Comparison of ENCODE assay signal across 12 cellular contexts in genomic region chr6:30749554-30750378, GRCh38. TPM values are rescaled to one million over a fixed set of nuclear protein-coding genes. Genes with fewer than 3 reads are reported as not detected.
DNase-seq lines count a peak whose midpoint lies in the region; ATAC-seq, FAIRE-seq and TF ChIP-seq lines count a peak whose summit lies in the region.
"Had no signal": no experiment of that assay in that cellular context is flagged by ENCODE, and none has a peak within 500 bp of the region (broad histone marks: within the 10 kb centered on the region; RNA-seq: fewer than 3 reads in every experiment).

No MANE protein-coding gene starts in this region.

- H3K9ac ChIP-seq in HCT116 (ENCODE audit: low read length), result peak overlapping the region; percentile 72

- intact Hi-C loops in HCT116 (cut with micrococcal nuclease), result loop anchor here (10.0 kb wide), 1 partner anchor 335 kb away; no protein-coding TSS in a partner anchor
- intact Hi-C loops in left colon (cut with DNase I, micrococcal nuclease), result loop anchor here in 1 of 2 donors (5.0 kb wide), 1 partner anchor 73 kb away; no protein-coding TSS in a partner anchor

- CTCF ChIA-PET in HCT116 (lab: Charles Lee), result no interaction called here

- H3K9me2 ChIP-seq in HCT116 (ENCODE audit: insufficient read depth), result no peaks in the 10 kb centered on the region

- POLR2A ChIA-PET in HCT116 (lab: Charles Lee), result interaction anchor here (0.7 to 16.4 kb wide), 7 partner anchors 9 to 365 kb away, joined by 3 to 680 read pairs (median 7); partner anchors contain the start of gene PSORS1C1

- TF ChIP-seq POLR2A in HCT116 (IDR thresholded peaks at IDR 0.05; ENCODE audit: borderline replicate concordance, extremely low read depth, insufficient read depth, insufficient read length), result no peak
- no peak for TF ChIP-seq POLR2A in upper lobe of left lung (IDR thresholded peaks at IDR 0.05)

- peak overlapping the region; percentile 72 for H3K4me2 ChIP-seq in HCT116 (ENCODE audit: low read length)

- no peak for TF ChIP-seq RAD21 in HCT116 (IDR thresholded peaks at IDR 0.05; ENCODE audit: low read depth)

- H3K36me3 ChIP-seq in HCT116 (ENCODE audit: control insufficient read depth in 1 of 2, insufficient read depth in 2 of 2, low read length in 2 of 2) (no peaks in the 10 kb centered on the region), small intestine (ENCODE audit: control insufficient read depth in 2 of 2, insufficient read depth in 2 of 2, low read length in 2 of 2) (no peaks in the 10 kb centered on the region), upper lobe of left lung (no peaks in the 10 kb centered on the region)
- H3K36me3 ChIP-seq: adrenal gland had no signal

- no peak for TF ChIP-seq EP300 in upper lobe of left lung (IDR thresholded peaks at IDR 0.05)

- H3K27ac ChIP-seq in HCT116 (ENCODE audit: low read depth, low read length) (peak overlapping the region; percentile 96), adipose tissue (ENCODE audit: low read depth, low read length) (peak overlapping the region; percentile 52), small intestine (ENCODE audit: low read depth in 1 of 2, low read length in 1 of 2) (peak overlapping the region; percentile 56 to 92), upper lobe of left lung (peak overlapping the region in 2 of 4 donors; percentile 2 to 48)
- H3K27ac ChIP-seq: SK-N-MC had no signal

- H3K4me1 ChIP-seq in HCT116 (ENCODE audit: control insufficient read depth in 1 of 2, insufficient read depth in 2 of 2, low read length in 2 of 2) (peaks cover 81 to 98% of the 10 kb centered on the region in 2 experiments), small intestine (ENCODE audit: control insufficient read depth in 2 of 2, insufficient read depth in 1 of 2, low read depth in 1 of 2, low read length in 1 of 2) (peaks cover 0 to 16% of the 10 kb centered on the region in 2 donors), upper lobe of left lung (peaks cover 25 to 45% (median 44%) of the 10 kb centered on the region in 4 donors)

- WGBS in adipose tissue, 3 donors, result 24 to 92% (median 86%) methylated on average over 12 of the region's 12 CpGs
- 18 to 61% (median 32%) methylated on average over 12 of the region's 12 CpGs for WGBS in small intestine, 3 donors
- WGBS in upper lobe of left lung, 2 donors, result 84 to 87% methylated on average over 11 to 12 of the region's 12 CpGs

- H3K9me3 ChIP-seq in HCT116 (ENCODE audit: control insufficient read depth in 1 of 2, insufficient read depth in 1 of 2, low read depth in 1 of 2, low read length in 2 of 2), result no peaks in the 10 kb centered on the region
- no peaks in the 10 kb centered on the region for H3K9me3 ChIP-seq in small intestine (ENCODE audit: control insufficient read depth, low read depth)
- H3K9me3 ChIP-seq in upper lobe of left lung, result no peaks in the 10 kb centered on the region
- H3K9me3 ChIP-seq: adrenal gland had no signal

- no peaks in the 10 kb centered on the region for H4K20me1 ChIP-seq in HCT116 (ENCODE audit: insufficient read depth)

- no peaks in the 10 kb centered on the region for H3K79me2 ChIP-seq in HCT116 (ENCODE audit: insufficient read depth, low read length)

- RAD21 ChIA-PET in HCT116 (lab: Charles Lee; ENCODE audit: low non-redundant PET in 1 of 2, low total read pairs in 2 of 2, uncharacterized antibody in 2 of 2, unreplicated experiment in 2 of 2), result interaction anchor here in 1 of 2 experiments (0.5 to 1.0 kb wide), 3 partner anchors 15 to 78 kb away, joined by 3 to 5 read pairs (median 3); no protein-coding TSS in a partner anchor

- DNase-seq in HCT116 (ENCODE audit: low read depth, low spot score) (peak; percentile 89), left colon (peak; percentile 77 to 86), small intestine (peak; percentile 88), upper lobe of left lung (no peak), NCI-H2081 (lab: John Stamatoyannopoulos, UW) (no peak), frontal cortex (ENCODE audit: low spot score in 2 of 2) (no peak), NCI-H446 (lab: John Stamatoyannopoulos, UW) (no peak)
- DNase-seq: activated CD4-positive, alpha-beta T cell treated with anti-CD3 and anti-CD28 coated beads, Interleukin-2, amount 50 U/mL, for 48 hours; adrenal gland had no signal

- H2AFZ ChIP-seq in HCT116 (ENCODE audit: low read depth, low read length, poor library complexity, severe bottlenecking), result no peak overlapping the region

- H3K27me3 ChIP-seq in HCT116 (ENCODE audit: insufficient read depth, low read length), result no peaks in the 10 kb centered on the region
- no peaks in the 10 kb centered on the region for H3K27me3 ChIP-seq in small intestine (ENCODE audit: control insufficient read depth in 2 of 2, insufficient read depth in 2 of 2, low read length in 2 of 2)
- H3K27me3 ChIP-seq in upper lobe of left lung, result no peaks in the 10 kb centered on the region
- H3K27me3 ChIP-seq: adrenal gland had no signal

- ATAC-seq in HCT116 (peak; percentile 69), left colon (peak; percentile 75), upper lobe of left lung (ENCODE audit: low FRiP score in 2 of 2) (no peak)

- TSS peak; percentile 92 for BruUV-seq in HCT116 (replicated peaks; lab: Mats Ljungman, UMichigan)

- H3K4me3 ChIP-seq in HCT116 (replicated peaks in 1 of 2; ENCODE audit: low read depth in 1 of 2, low read length in 2 of 2), result peak overlapping the region in 1 of 2 experiments; percentile 28; a peak in 2 of 4 replicates
- H3K4me3 ChIP-seq in small intestine (ENCODE audit: low read depth in 1 of 2, low read length in 2 of 2), result no peak overlapping the region
- H3K4me3 ChIP-seq in upper lobe of left lung, result no peak overlapping the region
- H3K4me3 ChIP-seq: adrenal gland, SK-N-MC had no signal

- FAIRE-seq in small intestine (lab: Jason Lieb, UNC) (no peak), frontal cortex (lab: Jason Lieb, UNC) (no peak)
- FAIRE-seq: D721Med had no signal

- no peak for TF ChIP-seq CTCF in HCT116 (IDR thresholded peaks at IDR 0.05 in 2 of 3, conservative IDR thresholded peaks at IDR 0.05 in 1 of 3; ENCODE audit: borderline replicate concordance in 1 of 3, insufficient read depth in 1 of 3, low read depth in 2 of 3, low read length in 2 of 3)
- no peak for TF ChIP-seq CTCF in upper lobe of left lung (IDR thresholded peaks at IDR 0.05)

TF ChIP-seq in HCT116, 20 proteins besides CTCF, POLR2A, EP300 and RAD21 (continues in another document):
- peak; percentile 90 for TF ChIP-seq TCF7L2 (IDR thresholded peaks at IDR 0.05; ENCODE audit: borderline replicate concordance, extremely low read depth, insufficient read depth, insufficient read length)
- TF ChIP-seq POLR2AphosphoS5 (IDR thresholded peaks at IDR 0.05; ENCODE audit: low read depth, low read length), result peak; percentile 81
- TF ChIP-seq YY1 (IDR thresholded peaks at IDR 0.05; ENCODE audit: extremely low read depth, insufficient replicate concordance, low read depth, low read length), result peak; percentile 69
- TF ChIP-seq CBX3 (IDR thresholded peaks at IDR 0.05; ENCODE audit: low read depth), result no peak
- TF ChIP-seq SIN3A (IDR thresholded peaks at IDR 0.05; ENCODE audit: low read depth), result no peak
- peak; percentile 33 for TF ChIP-seq ZBTB33 (IDR thresholded peaks at IDR 0.05; ENCODE audit: extremely low read depth, insufficient replicate concordance, low read length)
- TF ChIP-seq ZFX (IDR thresholded peaks at IDR 0.05), result 0 out of 2 replicates have a peak, but pooled peaks have one; percentile 4

RNA-seq across cellular contexts. Expression of gene IER3, which starts 5.4 kb away (rescaled TPM):
- total RNA-seq in HCT116 (2021; ENCODE audit: unreplicated experiment) (952 TPM), left colon (100 to 1,000 TPM in 1 of 2 donors, 10 to 100 TPM in 1; 70.9 to 169 TPM), upper lobe of left lung (10 to 100 TPM in 4 of 6 donors, 1 to 10 TPM in 2; 4.2 to 61.1 (median 19.8) TPM), frontal cortex (2.4 TPM)
- polyA plus RNA-seq in HCT116 (2012), result 1,025 and 1,062 TPM in 2 replicates
- polyA plus RNA-seq in adipose tissue (100 to 1,000 TPM in 1 of 3 donors, 10 to 100 TPM in 2; 41.6 to 402 (median 45.5) TPM), small intestine (10 to 100 TPM; 13.6 to 69.5 (median 15.7) TPM)

RNA-seq across cellular contexts. Expression of gene FLOT1, which starts 7.3 kb away (rescaled TPM):
- total RNA-seq in HCT116 (2021; ENCODE audit: unreplicated experiment) (117 TPM), left colon (100 to 1,000 TPM; 130 to 137 TPM), upper lobe of left lung (100 to 1,000 TPM; 133 to 212 (median 143) TPM), frontal cortex (46.9 TPM)
- 124 and 132 TPM in 2 replicates for polyA plus RNA-seq in HCT116 (2012)
- polyA plus RNA-seq in adipose tissue (100 to 1,000 TPM in 2 of 3 donors, 10 to 100 TPM in 1; 87.0 to 229 (median 221) TPM), small intestine (100 to 1,000 TPM; 134 to 166 (median 153) TPM)

RNA-seq across cellular contexts. Expression of gene TUBB, which starts 29.6 kb away (rescaled TPM):
- 886 TPM for total RNA-seq in HCT116 (2021; ENCODE audit: unreplicated experiment)
- 716 and 796 TPM in 2 replicates for polyA plus RNA-seq in HCT116 (2012)
- 100 to 1,000 TPM; 166 to 400 (median 269) TPM for polyA plus RNA-seq in adipose tissue
- total RNA-seq in left colon, result 100 to 1,000 TPM; 149 to 195 TPM
- polyA plus RNA-seq in small intestine, result 100 to 1,000 TPM in 1 of 3 donors, 10 to 100 TPM in 2; 47.0 to 306 (median 70.5) TPM
- total RNA-seq in upper lobe of left lung, result 100 to 1,000 TPM in 4 of 6 donors, 10 to 100 TPM in 2; 71.2 to 347 (median 149) TPM
- total RNA-seq in frontal cortex, result 1,325 TPM

RNA-seq across cellular contexts. Expression of gene MDC1, which starts 32.7 kb away (rescaled TPM):
- total RNA-seq in HCT116 (2021; ENCODE audit: unreplicated experiment) (75.8 TPM), left colon (10 to 100 TPM; 11.1 to 16.3 TPM), upper lobe of left lung (10 to 100 TPM; 13.5 to 33.5 (median 24.2) TPM), frontal cortex (4.1 TPM)
- polyA plus RNA-seq in HCT116 (2012), result 55.7 and 59.3 TPM in 2 replicates
- polyA plus RNA-seq in adipose tissue (10 to 100 TPM in 1 of 3 donors, 1 to 10 TPM in 2; 7.4 to 12.7 (median 7.8) TPM), small intestine (10 to 100 TPM in 1 of 3 donors, 1 to 10 TPM in 2; 1.8 to 12.1 (median 3.2) TPM)

RNA-seq across cellular contexts. Expression of gene NRM, which starts 59.0 kb away (rescaled TPM):
- total RNA-seq in HCT116 (2021; ENCODE audit: unreplicated experiment) (13.6 TPM), left colon (1 to 10 TPM; 4.6 to 5.4 TPM), upper lobe of left lung (10 to 100 TPM in 1 of 6 donors, 1 to 10 TPM in 5; 3.3 to 13.4 (median 7.2) TPM), frontal cortex (0.41 TPM)
- polyA plus RNA-seq in HCT116 (2012), result 13.3 and 18.6 TPM in 2 replicates
- polyA plus RNA-seq in adipose tissue (1 to 10 TPM; 6.7 to 8.1 (median 7.5) TPM), small intestine (10 to 100 TPM in 1 of 3 donors, 1 to 10 TPM in 2; 1.1 to 14.2 (median 2.7) TPM)

Comparison
In these comparisons a context has a peak if more than half of its experiments do, and no peak if none do; other contexts are left out.
1. ATAC-seq: peak in HCT116 (single experiment) and left colon (single experiment); none in upper lobe of left lung (0 of 2).
2. DNase-seq: peak in HCT116 (single experiment), left colon (2 of 2) and small intestine (single experiment); none in upper lobe of left lung (0 of 2), NCI-H2081 (0 of 2), frontal cortex (0 of 2) and NCI-H446 (0 of 2).